Comparison of ENCODE assay signal across 17 cellular contexts in genomic region chr3:42685891-42686820, GRCh38. TPM values are rescaled to one million over a fixed set of nuclear protein-coding genes. Genes with fewer than 3 reads are reported as not detected.
DNase-seq lines count a peak whose midpoint lies in the region; ATAC-seq and TF ChIP-seq lines count a peak whose summit lies in the region.
"Had no signal": no experiment of that assay in that cellular context is flagged by ENCODE, and none has a peak within 500 bp of the region (broad histone marks: within the 10 kb centered on the region; RNA-seq: fewer than 3 reads in every experiment).

No MANE protein-coding gene starts in this region.

- H3K9me3 Mint-ChIP-seq in activated T-cell treated with anti-CD3 and anti-CD28 coated beads, Interleukin-2, amount 50 U/mL, for 4 hours: no peaks in the 10 kb centered on the region

- no peak overlapping the region for H3K4me3 ChIP-seq in left lung
- H3K4me3 ChIP-seq in stomach smooth muscle (ENCODE audit: low read length in 2 of 2): peak overlapping the region; percentile 33 to 67
- H3K4me3 ChIP-seq: A549 had no signal

- H3K9ac ChIP-seq in stomach smooth muscle (ENCODE audit: low read length in 2 of 2): no peak overlapping the region

- no peak for ATAC-seq in activated T-cell treated with anti-CD3 and anti-CD28 coated beads, Interleukin-2, amount 50 U/mL, for 4 hours
- ATAC-seq in left lung: no peak
- ATAC-seq: A549 had no signal

- H3K4me1 ChIP-seq in left lung (peaks cover 4 to 10% of the 10 kb centered on the region in 2 donors), stomach smooth muscle (ENCODE audit: control insufficient read depth, insufficient read depth, low read length) (peaks cover 24% of the 10 kb centered on the region)

- no peaks in the 10 kb centered on the region for H3K9me3 ChIP-seq in left lung
- no peaks in the 10 kb centered on the region for H3K9me3 ChIP-seq in stomach smooth muscle (ENCODE audit: control insufficient read depth in 2 of 2, low read length in 2 of 2)
- H3K9me3 ChIP-seq: A549 had no signal

- H3K27ac ChIP-seq in left lung (no peak overlapping the region), stomach smooth muscle (ENCODE audit: low read length) (no peak overlapping the region)
- H3K27ac ChIP-seq: A549 had no signal

- intact Hi-C loops in left lung (cut with DNase I): no loop called here

- peaks cover 11 to 29% of the 10 kb centered on the region in 2 donors for H3K27me3 ChIP-seq in left lung
- peaks cover 9% of the 10 kb centered on the region in 2 donors for H3K27me3 ChIP-seq in stomach smooth muscle (ENCODE audit: control insufficient read depth in 1 of 2, insufficient read depth in 2 of 2, low read length in 2 of 2)

- H3K4me3 Mint-ChIP-seq in activated T-cell treated with anti-CD3 and anti-CD28 coated beads, Interleukin-2, amount 50 U/mL, for 4 hours: peak overlapping the region; percentile 62

- TF ChIP-seq CTCF in left lung (IDR thresholded peaks at IDR 0.05): no peak

- no peaks in the 10 kb centered on the region for H3K36me3 Mint-ChIP-seq in activated T-cell treated with anti-CD3 and anti-CD28 coated beads, Interleukin-2, amount 50 U/mL, for 4 hours (ENCODE audit: insufficient read depth)

- H3K4me1 Mint-ChIP-seq in activated T-cell treated with anti-CD3 and anti-CD28 coated beads, Interleukin-2, amount 50 U/mL, for 4 hours (ENCODE audit: low read depth): peaks cover 2% of the 10 kb centered on the region

- H3K27me3 Mint-ChIP-seq in activated T-cell treated with anti-CD3 and anti-CD28 coated beads, Interleukin-2, amount 50 U/mL, for 4 hours (ENCODE audit: low read depth): peaks cover 22% of the 10 kb centered on the region

- DNase-seq in activated CD8-positive, alpha-beta memory T cell treated with anti-CD3 and anti-CD28 coated beads, Interleukin-2, amount 50 U/mL, for 4 hours: peak; percentile 10
- DNase-seq in activated CD8-positive, alpha-beta memory T cell treated with anti-CD3 and anti-CD28 coated beads, Interleukin-2, amount 50 U/mL, for 48 hours: no peak
- no peak for DNase-seq in activated T-cell treated with anti-CD3 and anti-CD28 coated beads, Interleukin-2, amount 50 U/mL, for 4 hours
- DNase-seq in left lung (peak; percentile 24 to 75), NCI-H446 (lab: John Stamatoyannopoulos, UW) (no peak), DMS153 treated with DMSO at 0.1 percent for 48 hours (lab: John Stamatoyannopoulos, UW; ENCODE audit: unreplicated experiment) (no peak), NCI-H2081 (lab: John Stamatoyannopoulos, UW) (no peak)
- DNase-seq: activated CD4-positive, CD25-positive, alpha-beta regulatory T cell treated with anti-CD3 and anti-CD28 coated beads, Interleukin-2, amount 50 U/mL, for 72 hours; activated gamma-delta T cell treated with Interleukin-2 at 50 U/mL for 16 hours; central memory CD4-positive, alpha-beta T cell; NCI-H226; substantia nigra; SW 1271 had no signal

- no peaks in the 10 kb centered on the region for H3K36me3 ChIP-seq in left lung
- H3K36me3 ChIP-seq in stomach smooth muscle (ENCODE audit: control insufficient read depth in 2 of 2, insufficient read depth in 2 of 2, low read length in 2 of 2): no peaks in the 10 kb centered on the region

RNA-seq across cellular contexts. Expression of gene KLHL40, which starts 0.8 kb away (rescaled TPM):
- total RNA-seq in activated T-cell treated with anti-CD3 and anti-CD28 coated beads, Interleukin-2, amount 50 U/mL, for 4 hours: not detected
- not detected for total RNA-seq in left lung
- total RNA-seq: OCI-LY7, pulmonary artery endothelial cell had no signal

RNA-seq across cellular contexts. Expression of gene HHATL, which starts 16.4 kb away (rescaled TPM):
- not detected for total RNA-seq in activated T-cell treated with anti-CD3 and anti-CD28 coated beads, Interleukin-2, amount 50 U/mL, for 4 hours
- total RNA-seq in left lung: 1 to 10 TPM in 1 of 2 donors, under 1 TPM in 1; 0.29 to 1.0 TPM
- total RNA-seq: OCI-LY7, pulmonary artery endothelial cell had no signal

RNA-seq across cellular contexts. Expression of gene ZBTB47, which starts 32.7 kb away (rescaled TPM):
- total RNA-seq in activated T-cell treated with anti-CD3 and anti-CD28 coated beads, Interleukin-2, amount 50 U/mL, for 4 hours: under 1 TPM; 0.26 to 0.79 (median 0.56) TPM
- total RNA-seq in left lung: 10 to 100 TPM; 18.3 to 34.9 TPM

Comparison
In these comparisons a context has a peak if more than half of its experiments do, and no peak if none do; other contexts are left out.
1. DNase-seq: peak in activated CD8-positive, alpha-beta memory T cell treated with anti-CD3 and anti-CD28 coated beads, Interleukin-2, amount 50 U/mL, for 4 hours (single experiment) and left lung (2 of 2); none in activated CD8-positive, alpha-beta memory T cell treated with anti-CD3 and anti-CD28 coated beads, Interleukin-2, amount 50 U/mL, for 48 hours (single experiment), activated T-cell treated with anti-CD3 and anti-CD28 coated beads, Interleukin-2, amount 50 U/mL, for 4 hours (single experiment), NCI-H446 (0 of 2), DMS153 treated with DMSO at 0.1 percent for 48 hours (single experiment) and NCI-H2081 (0 of 2).
2. H3K4me3 ChIP-seq: peak in stomach smooth muscle (2 of 2); none in left lung (0 of 2).
3. RNA of gene ZBTB47, which starts 32.7 kb away (total RNA-seq): 18.3 to 34.9 TPM in left lung; 0.26 to 0.79 TPM in activated T-cell treated with anti-CD3 and anti-CD28 coated beads, Interleukin-2, amount 50 U/mL, for 4 hours; every median in the first group is over 10 times any median in the second.